Comparison of ENCODE assay signal across 8 cellular contexts in genomic region chr11:809287-810039, GRCh38. TPM values are rescaled to one million over a fixed set of nuclear protein-coding genes. Genes with fewer than 3 reads are reported as not detected.
A peak's percentile ranks its signal among the peaks of the same experiment; 100 is the strongest.
DNase-seq lines count a peak whose midpoint lies in the region; ATAC-seq and TF ChIP-seq lines count a peak whose summit lies in the region.

Gene RPLP2, plus strand, starts transcription at chr11:809967. Its CDS starts 268 bp downstream, at chr11:810235.

- peak within 1 kb of the TSS; percentile 69 for H3K4me3 ChIP-seq in AG04450 (ENCODE audit: low read depth, low read length)

- H3K27ac ChIP-seq in AG04450 (ENCODE audit: low read depth, low read length) (peak within 1 kb of the TSS; percentile 99), caudate nucleus (ENCODE audit: low read depth, low read length) (peak within 1 kb of the TSS; percentile 99)

- intact Hi-C loops in activated B cell treated with CpG ODN at 0.5 μM for 24 hours (cut with micrococcal nuclease): loop anchor here (1.0 to 2.0 kb wide), 6 partner anchors 10 to 602 kb away; partner anchors contain the start of genes BET1L, POLR2L, RIC8A and RNH1

- H3K9me3 Mint-ChIP-seq in activated B cell treated with CpG ODN at 0.5 μM for 24 hours: no peaks in the 10 kb centered on the region

- in situ Hi-C loops in GM18951 (cut with MboI; ENCODE audit: low sequenced_read_pairs, unreplicated experiment): no loop called here

- no peaks in the 10 kb centered on the region for H3K27me3 Mint-ChIP-seq in activated B cell treated with CpG ODN at 0.5 μM for 24 hours

- peaks cover 39% of the 10 kb centered on the region for H3K36me3 Mint-ChIP-seq in activated B cell treated with CpG ODN at 0.5 μM for 24 hours (ENCODE audit: low read depth)

- peak within 1 kb of the TSS; percentile 91 for H3K4me3 Mint-ChIP-seq in activated B cell treated with CpG ODN at 0.5 μM for 24 hours

- peak; percentile 87 for TF ChIP-seq POLR2A in GM18951 (IDR thresholded peaks at IDR 0.05; ENCODE audit: extremely low read depth, insufficient read depth, insufficient read length)

- no peaks in the 10 kb centered on the region; the same call in 1 of the 2 replicates for H3K9me3 ChIP-seq in AG04450 (ENCODE audit: control insufficient read depth, insufficient read depth, low read length)

- no peaks in the 10 kb centered on the region for H3K27me3 ChIP-seq in AG04450 (ENCODE audit: control insufficient read depth, insufficient read depth, low read length)

- DNase-seq in AG04450 (ENCODE audit: low read depth, low spot score) (peak; percentile 89), NCI-H345 (lab: John Stamatoyannopoulos, UW) (peak; percentile 98), activated B cell treated with CpG ODN at 0.5 μM for 24 hours (peak; percentile 97), caudate nucleus (lab: John Stamatoyannopoulos, UW) (peak; percentile 79 to 100 (median 96)), iris pigment epithelial cell (ENCODE audit: low read depth) (peak; percentile 97)
- peak; percentile 97 for DNase-seq in stimulated activated CD4-positive, alpha-beta T cell treated with anti-CD3 and anti-CD28 coated beads, Interleukin-12 subunit alpha, Interleukin-12 subunit beta, amount 100 ng/mL, for 24 hours (ENCODE audit: low read depth in 2 of 2)

- CTCF ChIA-PET in AG04450 (lab: Charles Lee): no interaction called here
- CTCF ChIA-PET in activated B cell treated with CpG ODN at 0.5 μM for 24 hours (lab: Charles Lee): no interaction called here

- peaks cover 37% of the 10 kb centered on the region for H3K4me1 Mint-ChIP-seq in activated B cell treated with CpG ODN at 0.5 μM for 24 hours

- H3K27ac Mint-ChIP-seq in activated B cell treated with CpG ODN at 0.5 μM for 24 hours: peak within 1 kb of the TSS; percentile 98

- POLR2A ChIA-PET in AG04450 (lab: Yijun Ruan, JAX): interaction anchor here (0.6 to 1.4 kb wide), 13 partner anchors 10 to 265 kb away, joined by 3 to 31 read pairs (median 4); partner anchors contain the start of genes CD151, CEND1, PNPLA2 and TSPAN4
- POLR2A ChIA-PET in activated B cell treated with CpG ODN at 0.5 μM for 24 hours (lab: Charles Lee): interaction anchor here (0.6 to 4.8 kb wide), 23 partner anchors 10 to 402 kb away, joined by 3 to 87 read pairs (median 4); partner anchors contain the start of genes CEND1, GATD1, IRF7 and LMNTD2

- TF ChIP-seq CTCF in AG04450 (IDR thresholded peaks at IDR 0.05; ENCODE audit: low read depth, low read length) (no peak), activated B cell treated with CpG ODN at 0.5 μM for 24 hours (IDR thresholded peaks at IDR 0.05) (no peak)

- ATAC-seq in HG03196 (IDR thresholded peaks at IDR 0.05; ENCODE audit: unreplicated experiment) (peak; percentile 72), activated B cell treated with CpG ODN at 0.5 μM for 24 hours (ENCODE audit: low read depth) (peak; percentile 82)

RNA-seq across cellular contexts. Expression of gene RPLP2, which starts in this region (rescaled TPM):
- polyA plus RNA-seq in AG04450 (2011; rRNA removed): 940 and 1,115 TPM in 2 replicates
- 767 and 795 TPM in 2 replicates for polyA minus RNA-seq in AG04450 (2011; rRNA and poly(A)+ RNA removed)
- total RNA-seq in activated B cell treated with CpG ODN at 0.5 μM for 24 hours: 4,124 and 4,449 TPM in 2 replicates

Comparison
In these comparisons a context has a peak if more than half of its experiments do, and no peak if none do; other contexts are left out.
1. Peak in every context shown above with its lines: DNase-seq, ATAC-seq, H3K4me3 ChIP-seq and H3K27ac ChIP-seq.